ENCODE assay signal across 18 cellular contexts in the genomic region with DNA sequence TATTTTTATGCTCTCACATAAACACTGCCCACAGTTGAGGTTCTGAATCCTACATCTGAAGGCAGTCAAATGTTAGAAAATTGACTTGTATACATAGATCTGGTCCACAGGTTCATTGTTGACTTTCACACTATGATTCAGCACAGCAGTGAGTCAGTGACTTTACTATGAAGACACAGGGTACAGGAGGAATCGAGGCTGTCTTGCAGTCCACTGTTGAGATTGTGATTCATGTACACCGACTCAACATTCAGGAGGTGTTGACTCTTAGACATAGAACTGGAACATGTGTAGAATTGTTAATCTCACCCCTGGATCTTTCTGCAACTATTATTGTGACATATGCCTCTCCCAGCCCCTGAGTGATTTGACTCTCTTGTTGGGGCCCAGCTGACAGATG.
DNase-seq lines count a peak whose midpoint lies in the region; ATAC-seq lines count a peak whose summit lies in the region.
"Had no signal": no experiment of that assay in that cellular context is flagged by ENCODE, and none has a peak within 500 bp of the region (broad histone marks: within the 10 kb centered on the region; RNA-seq: fewer than 3 reads in every experiment).

No MANE protein-coding gene starts in this region.

- peak; percentile 63 for ATAC-seq in activated CD4-positive, alpha-beta T cell treated with anti-CD3 and anti-CD28 coated beads for 36 hours

- no peak overlapping the region for H3K27ac ChIP-seq in epithelial cell of prostate
- H3K27ac ChIP-seq: Peyer's patch had no signal

- POLR2A ChIA-PET in activated CD4-positive, alpha-beta T cell treated with anti-CD3 and anti-CD28 coated beads for 36 hours (lab: Charles Lee), result no interaction called here

- no peaks in the 10 kb centered on the region for H3K36me3 Mint-ChIP-seq in activated CD4-positive, alpha-beta T cell treated with anti-CD3 and anti-CD28 coated beads for 36 hours (ENCODE audit: low read depth)

- intact Hi-C loops in activated CD4-positive, alpha-beta T cell treated with anti-CD3 and anti-CD28 coated beads for 36 hours (cut with DNase I, micrococcal nuclease), result loop anchor here in 1 of 2 experiments (10.0 kb wide), 1 partner anchor 634 kb away; no protein-coding TSS in a partner anchor

- H3K9me3 Mint-ChIP-seq in activated CD4-positive, alpha-beta T cell treated with anti-CD3 and anti-CD28 coated beads for 36 hours (ENCODE audit: low read depth), result peaks cover 5% of the 10 kb centered on the region

- DNase-seq in activated CD4-positive, alpha-beta T cell treated with anti-CD3 and anti-CD28 coated beads for 36 hours, result no peak
- no peak for DNase-seq in activated CD4-positive, alpha-beta T cell treated with anti-CD3 and anti-CD28 coated beads, Interleukin-2, amount 50 U/mL, for 48 hours
- DNase-seq in stimulated activated CD4-positive, alpha-beta T cell treated with anti-CD3 and anti-CD28 coated beads, Interleukin-1b, Interleukin-23, amount 100 ng/mL, for 48 hours, result peak; percentile 4
- DNase-seq in stimulated activated CD4-positive, alpha-beta T cell treated with anti-CD3 and anti-CD28 coated beads, Interleukin-4, amount 100 ng/mL, for 1 hour, result no peak
- peak; percentile 65 for DNase-seq in epithelial cell of prostate (ENCODE audit: low read depth, low spot score)
- DNase-seq in SKM-1 (lab: John Stamatoyannopoulos, UW; ENCODE audit: unreplicated experiment), result no peak
- DNase-seq in NCI-H82 treated with DMSO at 0.1 percent for 48 hours (lab: John Stamatoyannopoulos, UW; ENCODE audit: unreplicated experiment), result no peak
- DNase-seq: Calu3, HCEC 1CT, IMR-90, KG1, MM.1S, NCI-H1417, NCI-H1694, NCI-H2029 treated with DMSO at 0.1 percent for 48 hours, NCI-H526 treated with DMSO at 0.1 percent for 48 hours, Peyer's patch, SIG-M5 had no signal

- H3K27ac Mint-ChIP-seq in activated CD4-positive, alpha-beta T cell treated with anti-CD3 and anti-CD28 coated beads for 36 hours, result no peak overlapping the region

- H3K4me1 Mint-ChIP-seq in activated CD4-positive, alpha-beta T cell treated with anti-CD3 and anti-CD28 coated beads for 36 hours, result no peaks in the 10 kb centered on the region

- H3K27me3 Mint-ChIP-seq in activated CD4-positive, alpha-beta T cell treated with anti-CD3 and anti-CD28 coated beads for 36 hours, result no peaks in the 10 kb centered on the region

- CTCF ChIA-PET in activated CD4-positive, alpha-beta T cell treated with anti-CD3 and anti-CD28 coated beads for 36 hours (lab: Charles Lee), result no interaction called here

- no peak overlapping the region for H3K4me3 Mint-ChIP-seq in activated CD4-positive, alpha-beta T cell treated with anti-CD3 and anti-CD28 coated beads for 36 hours

Comparison
In these comparisons a context has a peak if more than half of its experiments do, and no peak if none do; other contexts are left out.
1. DNase-seq: peak in stimulated activated CD4-positive, alpha-beta T cell treated with anti-CD3 and anti-CD28 coated beads, Interleukin-1b, Interleukin-23, amount 100 ng/mL, for 48 hours (single experiment) and epithelial cell of prostate (single experiment); none in activated CD4-positive, alpha-beta T cell treated with anti-CD3 and anti-CD28 coated beads for 36 hours (single experiment), activated CD4-positive, alpha-beta T cell treated with anti-CD3 and anti-CD28 coated beads, Interleukin-2, amount 50 U/mL, for 48 hours (0 of 2), stimulated activated CD4-positive, alpha-beta T cell treated with anti-CD3 and anti-CD28 coated beads, Interleukin-4, amount 100 ng/mL, for 1 hour (single experiment), SKM-1 (single experiment) and NCI-H82 treated with DMSO at 0.1 percent for 48 hours (single experiment).